ENCODE assay signal across 1 cellular context in the genomic region with DNA sequence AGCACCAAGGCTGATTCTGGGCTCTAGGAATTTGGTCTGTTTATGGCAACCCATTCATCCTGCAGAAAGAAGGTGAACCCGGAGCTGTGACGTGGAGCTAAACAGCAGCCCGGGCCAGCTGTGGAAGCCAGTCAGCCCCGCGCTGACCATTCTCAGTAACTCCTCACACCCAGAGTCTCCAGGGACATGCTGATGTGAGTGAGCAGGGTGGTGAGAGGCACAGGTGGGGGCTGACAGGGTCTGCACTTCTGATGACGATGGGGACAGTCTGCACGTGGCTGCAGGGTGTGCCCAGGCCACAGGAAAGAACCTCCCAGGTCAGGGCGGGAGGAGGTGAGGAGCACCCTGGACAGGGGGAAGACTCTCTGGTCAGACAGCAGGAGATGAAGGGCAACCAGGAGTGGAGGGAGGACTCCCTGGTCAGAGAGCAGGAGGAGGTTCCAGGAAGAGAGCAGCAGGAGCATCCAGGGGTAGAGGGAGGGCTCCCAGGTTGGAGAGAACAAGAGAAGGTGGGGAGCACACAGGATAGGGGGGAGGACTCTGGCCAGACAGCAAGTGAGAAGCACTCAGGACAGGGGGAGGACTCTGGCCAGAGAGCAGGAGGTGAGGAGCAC.
A peak's percentile ranks its signal among the peaks of the same experiment; 100 is the strongest.
TF ChIP-seq lines count a peak whose summit lies in the region.

No MANE protein-coding gene starts in this region.

TF ChIP-seq in HepG2, 621 proteins besides CTCF, POLR2A, EP300 and RAD21:
- TF ChIP-seq SIN3B (IDR thresholded peaks at IDR 0.05; ENCODE audit: low read length) (no peak), PRMT3 (CRISPR knock-in tag; IDR thresholded peaks at IDR 0.05; ENCODE audit: borderline replicate concordance, low read depth) (no peak), ZNF558 (CRISPR knock-in tag; IDR thresholded peaks at IDR 0.05; ENCODE audit: borderline replicate concordance) (no peak), JARID2 (CRISPR knock-in tag; IDR thresholded peaks at IDR 0.05; ENCODE audit: insufficient replicate concordance) (no peak), PAF1 (CRISPR knock-in tag; IDR thresholded peaks at IDR 0.05) (0 out of 2 replicates have a peak, but pooled peaks have one; percentile 1), ZSCAN30 (CRISPR knock-in tag; IDR thresholded peaks at IDR 0.05) (no peak), MEIS1 (CRISPR knock-in tag; IDR thresholded peaks at IDR 0.05; ENCODE audit: borderline replicate concordance) (0 out of 2 replicates have a peak, but pooled peaks have one; percentile 42), ARNTL (CRISPR knock-in tag; IDR thresholded peaks at IDR 0.05) (no peak), POGZ (CRISPR knock-in tag; IDR thresholded peaks at IDR 0.05) (no peak), ZSCAN29 (CRISPR knock-in tag; conservative IDR thresholded peaks at IDR 0.05) (no peak), ZNF614 (CRISPR knock-in tag; IDR thresholded peaks at IDR 0.05; ENCODE audit: borderline replicate concordance) (no peak), ZNF138 (CRISPR knock-in tag; IDR thresholded peaks at IDR 0.05; ENCODE audit: low read depth) (no peak), NCOA2 (CRISPR knock-in tag; IDR thresholded peaks at IDR 0.05) (no peak), ZNF263 (CRISPR knock-in tag; IDR thresholded peaks at IDR 0.05) (peak; percentile 90), ZFX (CRISPR knock-in tag; IDR thresholded peaks at IDR 0.05; ENCODE audit: low read depth) (peak; percentile 27; the same call in 1 of the 2 replicates), HOXD1 (CRISPR knock-in tag; IDR thresholded peaks at IDR 0.05) (no peak), NFYC (CRISPR knock-in tag; IDR thresholded peaks at IDR 0.05) (no peak)
- TF ChIP-seq, protein P1, sequence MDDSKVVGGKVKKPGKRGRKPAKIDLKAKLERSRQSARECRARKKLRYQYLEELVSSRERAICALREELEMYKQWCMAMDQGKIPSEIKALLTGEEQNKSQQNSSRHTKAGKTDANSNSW (CRISPR knock-in tag; IDR thresholded peaks at IDR 0.05; ENCODE audit: borderline replicate concordance) = no peak
- TF ChIP-seq, protein P2, sequence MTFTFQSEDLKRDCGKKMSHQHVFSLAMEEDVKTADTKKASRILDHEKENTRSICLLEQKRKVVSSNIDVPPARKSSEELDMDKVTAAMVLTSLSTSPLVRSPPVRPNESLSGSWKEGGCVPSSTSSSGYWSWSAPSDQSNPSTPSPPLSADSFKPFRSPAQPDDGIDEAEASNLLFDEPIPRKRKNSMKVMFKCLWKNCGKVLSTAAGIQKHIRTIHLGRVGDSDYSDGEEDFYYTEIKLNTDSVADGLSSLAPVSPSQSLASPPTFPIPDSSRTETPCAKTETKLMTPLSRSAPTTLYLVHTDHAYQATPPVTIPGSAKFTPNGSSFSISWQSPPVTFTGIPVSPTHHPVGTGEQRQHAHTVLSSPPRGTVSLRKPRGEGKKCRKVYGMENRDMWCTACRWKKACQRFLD (CRISPR knock-in tag; IDR thresholded peaks at IDR 0.05; ENCODE audit: borderline replicate concordance) = 0 out of 2 replicates have a peak, but pooled peaks have one; percentile 38
- TF ChIP-seq, protein P3, sequence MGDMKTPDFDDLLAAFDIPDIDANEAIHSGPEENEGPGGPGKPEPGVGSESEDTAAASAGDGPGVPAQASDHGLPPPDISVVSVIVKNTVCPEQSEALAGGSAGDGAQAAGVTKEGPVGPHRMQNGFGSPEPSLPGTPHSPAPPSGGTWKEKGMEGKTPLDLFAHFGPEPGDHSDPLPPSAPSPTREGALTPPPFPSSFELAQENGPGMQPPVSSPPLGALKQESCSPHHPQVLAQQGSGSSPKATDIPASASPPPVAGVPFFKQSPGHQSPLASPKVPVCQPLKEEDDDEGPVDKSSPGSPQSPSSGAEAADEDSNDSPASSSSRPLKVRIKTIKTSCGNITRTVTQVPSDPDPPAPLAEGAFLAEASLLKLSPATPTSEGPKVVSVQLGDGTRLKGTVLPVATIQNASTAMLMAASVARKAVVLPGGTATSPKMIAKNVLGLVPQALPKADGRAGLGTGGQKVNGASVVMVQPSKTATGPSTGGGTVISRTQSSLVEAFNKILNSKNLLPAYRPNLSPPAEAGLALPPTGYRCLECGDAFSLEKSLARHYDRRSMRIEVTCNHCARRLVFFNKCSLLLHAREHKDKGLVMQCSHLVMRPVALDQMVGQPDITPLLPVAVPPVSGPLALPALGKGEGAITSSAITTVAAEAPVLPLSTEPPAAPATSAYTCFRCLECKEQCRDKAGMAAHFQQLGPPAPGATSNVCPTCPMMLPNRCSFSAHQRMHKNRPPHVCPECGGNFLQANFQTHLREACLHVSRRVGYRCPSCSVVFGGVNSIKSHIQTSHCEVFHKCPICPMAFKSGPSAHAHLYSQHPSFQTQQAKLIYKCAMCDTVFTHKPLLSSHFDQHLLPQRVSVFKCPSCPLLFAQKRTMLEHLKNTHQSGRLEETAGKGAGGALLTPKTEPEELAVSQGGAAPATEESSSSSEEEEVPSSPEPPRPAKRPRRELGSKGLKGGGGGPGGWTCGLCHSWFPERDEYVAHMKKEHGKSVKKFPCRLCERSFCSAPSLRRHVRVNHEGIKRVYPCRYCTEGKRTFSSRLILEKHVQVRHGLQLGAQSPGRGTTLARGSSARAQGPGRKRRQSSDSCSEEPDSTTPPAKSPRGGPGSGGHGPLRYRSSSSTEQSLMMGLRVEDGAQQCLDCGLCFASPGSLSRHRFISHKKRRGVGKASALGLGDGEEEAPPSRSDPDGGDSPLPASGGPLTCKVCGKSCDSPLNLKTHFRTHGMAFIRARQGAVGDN (CRISPR knock-in tag; IDR thresholded peaks at IDR 0.05) = peak; percentile 39; the same call in 1 of the 2 replicates
